Comparison of ENCODE assay signal across 1 cellular context in genomic region chr6:108684809-108685329, GRCh38.
TF ChIP-seq lines count a peak whose summit lies in the region.

No MANE protein-coding gene starts in this region.

TF ChIP-seq in K562, 482 proteins besides CTCF, POLR2A, EP300 and RAD21 (continued from another document and continues in another):
- TF ChIP-seq PBX2 (CRISPR knock-in tag; IDR thresholded peaks at IDR 0.05; ENCODE audit: low read depth) (peak; percentile 60; the same call in 1 of the 2 replicates), PBX2 (tag; conservative IDR thresholded peaks at IDR 0.05; ENCODE audit: low read depth) (peak; percentile 96), KAT8 (IDR thresholded peaks at IDR 0.05; ENCODE audit: low read depth) (no peak), ZNF592 (IDR thresholded peaks at IDR 0.05) (peak; percentile 43; the same call in 1 of the 2 replicates), NCOR1 (IDR thresholded peaks at IDR 0.05) (peak; percentile 32; the same call in 1 of the 2 replicates), UBTF (IDR thresholded peaks at IDR 0.05; ENCODE audit: borderline replicate concordance in 1 of 2, low read depth in 2 of 2, low read length in 2 of 2) (no peak), PYGO2 (tag; IDR thresholded peaks at IDR 0.05) (no peak), MNT (conservative IDR thresholded peaks at IDR 0.05) (no peak), SIX5 (IDR thresholded peaks at IDR 0.05; ENCODE audit: borderline replicate concordance in 1 of 2, insufficient read depth in 1 of 2, low read depth in 1 of 2, low read length in 2 of 2) (no peak), ZNF280B (CRISPR knock-in tag; IDR thresholded peaks at IDR 0.05) (no peak), NR3C1 (CRISPR knock-in tag; IDR thresholded peaks at IDR 0.05) (no peak), E2F3 (CRISPR knock-in tag; IDR thresholded peaks at IDR 0.05) (no peak), ZNF133 (CRISPR knock-in tag; IDR thresholded peaks at IDR 0.05) (no peak), RBM39 (optimal IDR thresholded peaks at IDR 0.05; ENCODE audit: low read depth, low read length) (no peak), FOXJ2 (tag; IDR thresholded peaks at IDR 0.05) (peak; percentile 74; the same call in 1 of the 2 replicates), ZFX (CRISPR knock-in tag; IDR thresholded peaks at IDR 0.05) (no peak), THRB (CRISPR knock-in tag; conservative IDR thresholded peaks at IDR 0.05) (no peak), ZNF551 (CRISPR knock-in tag; IDR thresholded peaks at IDR 0.05) (no peak), MCM7 (IDR thresholded peaks at IDR 0.05) (no peak), MAFF (IDR thresholded peaks at IDR 0.05; ENCODE audit: low read length) (no peak), NFIX (CRISPR knock-in tag; IDR thresholded peaks at IDR 0.05; ENCODE audit: low read depth) (no peak), FOXA3 (CRISPR knock-in tag; conservative IDR thresholded peaks at IDR 0.05 in 1 of 2, IDR thresholded peaks at IDR 0.05 in 1 of 2) (0 out of 4 replicates have a peak, but pooled peaks of 1 of the 2 experiments have one; percentile 21), RB1 (IDR thresholded peaks at IDR 0.05; ENCODE audit: low read depth) (no peak), ZSCAN29 (IDR thresholded peaks at IDR 0.05) (peak; percentile 93; the same call in 1 of the 2 replicates), ARHGAP35 (IDR thresholded peaks at IDR 0.05; ENCODE audit: partially characterized antibody) (no peak), TARDBP (IDR thresholded peaks at IDR 0.05) (no peak), ZNF253 (CRISPR knock-in tag; conservative IDR thresholded peaks at IDR 0.05) (no peak), HMG20A (CRISPR knock-in tag; conservative IDR thresholded peaks at IDR 0.05) (no peak), ZNF134 (CRISPR knock-in tag; conservative IDR thresholded peaks at IDR 0.05) (no peak), CTCFL (IDR thresholded peaks at IDR 0.05; ENCODE audit: borderline replicate concordance, insufficient read depth, low read depth, low read length, poor library complexity, severe bottlenecking) (no peak), SMARCC2 (IDR thresholded peaks at IDR 0.05; ENCODE audit: low read depth) (0 out of 2 replicates have a peak, but pooled peaks have one; percentile 34), HNRNPK (IDR thresholded peaks at IDR 0.05; ENCODE audit: low read depth, low read length, poor library complexity, severe bottlenecking) (no peak), FOXP1 (CRISPR knock-in tag; IDR thresholded peaks at IDR 0.05) (no peak), ZC3H4 (CRISPR knock-in tag; IDR thresholded peaks at IDR 0.05; ENCODE audit: borderline replicate concordance) (no peak), DPF2 (IDR thresholded peaks at IDR 0.05) (peak; percentile 77), EHMT2 (IDR thresholded peaks at IDR 0.05) (no peak), ZNF584 (CRISPR knock-in tag; IDR thresholded peaks at IDR 0.05; ENCODE audit: low read depth) (no peak), TRIM28 (IDR thresholded peaks at IDR 0.05) (no peak), JUNB (CRISPR knock-in tag; conservative IDR thresholded peaks at IDR 0.05) (no peak), HOXB6 (CRISPR knock-in tag; IDR thresholded peaks at IDR 0.05; ENCODE audit: borderline replicate concordance) (no peak), PCBP2 (IDR thresholded peaks at IDR 0.05; ENCODE audit: low read depth, low read length, poor library complexity, severe bottlenecking) (no peak), TAF7 (tag; IDR thresholded peaks at IDR 0.05) (no peak), MEF2A (IDR thresholded peaks at IDR 0.05; ENCODE audit: control insufficient read depth, low read depth, low read length) (no peak), SIN3B (IDR thresholded peaks at IDR 0.05; ENCODE audit: low read depth) (no peak), MTA3 (IDR thresholded peaks at IDR 0.05; ENCODE audit: borderline replicate concordance) (no peak), DACH1 (IDR thresholded peaks at IDR 0.05; ENCODE audit: partially characterized antibody) (no peak), REST (CRISPR knock-in tag; IDR thresholded peaks at IDR 0.05; ENCODE audit: low read depth) (no peak), PURB (CRISPR knock-in tag; IDR thresholded peaks at IDR 0.05; ENCODE audit: low read depth) (no peak), TBP (optimal IDR thresholded peaks at IDR 0.05; ENCODE audit: low read depth, low read length) (no peak), LCOR (CRISPR knock-in tag; IDR thresholded peaks at IDR 0.05) (peak; percentile 45; the same call in 1 of the 2 replicates)
